2 cellular contexts compared by ENCODE assay signal in genomic region chr17:78227455-78227916, GRCh38.
TF ChIP-seq lines count a peak whose summit lies in the region.

No MANE protein-coding gene starts in this region.

TF ChIP-seq in WTC11, 78 proteins besides CTCF, POLR2A, EP300 and RAD21:
- TF ChIP-seq CREB1 (CRISPR knock-in tag; IDR thresholded peaks at IDR 0.05) (no peak), ARID4B (CRISPR knock-in tag; IDR thresholded peaks at IDR 0.05; ENCODE audit: borderline replicate concordance) (no peak), ZSCAN18 (CRISPR knock-in tag; IDR thresholded peaks at IDR 0.05) (no peak)

TF ChIP-seq in HEK293T, 16 proteins besides CTCF, POLR2A, EP300 and RAD21:
- TF ChIP-seq LEF1 (IDR thresholded peaks at IDR 0.05; ENCODE audit: borderline replicate concordance) (no peak), CTBP1 (IDR thresholded peaks at IDR 0.05; ENCODE audit: borderline replicate concordance) (no peak), ELF4 (IDR thresholded peaks at IDR 0.05) (no peak), FOXA1 (IDR thresholded peaks at IDR 0.05) (no peak), ARNT (IDR thresholded peaks at IDR 0.05) (no peak), ZNF384 (IDR thresholded peaks at IDR 0.05) (no peak), SUZ12 (IDR thresholded peaks at IDR 0.05) (no peak)
- TF ChIP-seq, protein P1, sequence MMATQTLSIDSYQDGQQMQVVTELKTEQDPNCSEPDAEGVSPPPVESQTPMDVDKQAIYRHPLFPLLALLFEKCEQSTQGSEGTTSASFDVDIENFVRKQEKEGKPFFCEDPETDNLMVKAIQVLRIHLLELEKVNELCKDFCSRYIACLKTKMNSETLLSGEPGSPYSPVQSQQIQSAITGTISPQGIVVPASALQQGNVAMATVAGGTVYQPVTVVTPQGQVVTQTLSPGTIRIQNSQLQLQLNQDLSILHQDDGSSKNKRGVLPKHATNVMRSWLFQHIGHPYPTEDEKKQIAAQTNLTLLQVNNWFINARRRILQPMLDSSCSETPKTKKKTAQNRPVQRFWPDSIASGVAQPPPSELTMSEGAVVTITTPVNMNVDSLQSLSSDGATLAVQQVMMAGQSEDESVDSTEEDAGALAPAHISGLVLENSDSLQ (IDR thresholded peaks at IDR 0.05), result no peak
